In the genomic region with DNA sequence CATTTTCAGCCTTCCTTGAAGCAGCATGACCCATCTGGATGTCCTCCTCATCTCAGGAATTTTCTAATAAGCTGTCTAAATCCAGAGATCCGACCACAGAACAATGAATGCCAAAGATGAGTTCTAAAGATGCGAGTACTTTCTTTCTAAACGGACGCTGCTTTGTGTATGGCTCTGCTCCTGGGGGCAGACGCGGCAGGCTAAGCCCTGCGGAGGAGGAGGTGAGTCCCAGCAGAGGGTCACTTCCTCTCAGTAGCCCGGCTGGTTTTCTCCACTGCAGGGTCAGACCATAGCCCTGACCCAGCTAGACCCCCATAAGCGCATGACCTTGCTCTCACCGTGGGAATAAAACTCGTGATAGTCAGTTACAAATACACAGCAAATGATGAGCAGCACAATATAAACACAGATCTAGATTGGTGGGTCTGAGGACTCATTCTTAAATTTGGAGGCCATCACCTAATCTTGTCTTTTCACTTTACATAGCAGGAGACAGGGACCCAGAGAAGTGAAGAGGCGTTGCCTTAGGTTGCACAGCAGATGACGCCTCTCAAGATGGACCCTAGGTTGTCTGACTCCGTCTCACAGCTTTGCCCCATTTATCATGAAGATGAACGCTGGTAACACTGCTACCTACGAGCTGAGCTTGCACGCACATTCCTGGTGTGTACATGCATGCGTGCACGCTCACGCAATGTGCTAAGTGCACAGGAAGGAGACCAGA, we compare ENCODE assay signal across 11 cellular contexts. TPM values are rescaled to one million over a fixed set of nuclear protein-coding genes. Genes with fewer than 3 reads are reported as not detected.
A peak's percentile ranks its signal among the peaks of the same experiment; 100 is the strongest.
DNase-seq lines count a peak whose midpoint lies in the region; ATAC-seq, FAIRE-seq and TF ChIP-seq lines count a peak whose summit lies in the region.
"Had no signal": no experiment of that assay in that cellular context is flagged by ENCODE, and none has a peak within 500 bp of the region (broad histone marks: within the 10 kb centered on the region; RNA-seq: fewer than 3 reads in every experiment).

No MANE protein-coding gene starts in this region.

- TF ChIP-seq POLR2A in H1 (IDR thresholded peaks at IDR 0.05; ENCODE audit: control extremely low read depth in 1 of 2, low read depth in 2 of 2, low read length in 2 of 2) = no peak

- no peaks in the 10 kb centered on the region for H3K23me2 ChIP-seq in H1 (ENCODE audit: low read depth, low read length)

- no peak overlapping the region for H4K12ac ChIP-seq in trophoblast cell (ENCODE audit: low read depth, low read length)

- H3K9ac ChIP-seq in H1 (replicated peaks in 1 of 4; ENCODE audit: extremely low read depth in 1 of 4, low read depth in 3 of 4, low read length in 3 of 4) (peak overlapping the region in 2 of 4 experiments; percentile 20 to 33; a peak in 1 of 7 replicates), trophoblast cell (ENCODE audit: low read length) (peak overlapping the region; percentile 57)

- no peaks in the 10 kb centered on the region for H3K9me2 ChIP-seq in PC-9 (ENCODE audit: insufficient read depth)

- H3K79me2 ChIP-seq in PC-9 (ENCODE audit: low read depth) (peaks cover 24% of the 10 kb centered on the region), H1 (ENCODE audit: control insufficient read depth in 1 of 2, insufficient read depth in 2 of 2, low read length in 2 of 2) (no peaks in the 10 kb centered on the region), trophoblast cell (ENCODE audit: control insufficient read depth, insufficient read depth, low read length, poor library complexity) (peaks cover 14% of the 10 kb centered on the region)

- H2BK12ac ChIP-seq in H1 (ENCODE audit: low read depth, low read length) (peak overlapping the region; percentile 60; the same call in 1 of the 2 replicates), trophoblast cell (ENCODE audit: low read length) (no peak overlapping the region)

- peaks cover 36% of the 10 kb centered on the region for H3F3A ChIP-seq in PC-9 (ENCODE audit: insufficient read depth, low read depth)

- intact Hi-C loops in PC-9 (cut with micrococcal nuclease; ENCODE audit: unreplicated experiment) = no loop called here

- H2BK15ac ChIP-seq in H1 (ENCODE audit: low read length) = no peak overlapping the region

- H2AFZ ChIP-seq in PC-9 (no peak overlapping the region), H1 (ENCODE audit: low read length) (no peak overlapping the region), trophoblast cell (ENCODE audit: insufficient read depth, low read length, poor library complexity) (no peak overlapping the region)

- POLR2A ChIA-PET in PC-9 (lab: Charles Lee; ENCODE audit: unreplicated experiment) = no interaction called here
- POLR2A ChIA-PET in H1 (lab: Charles Lee; ENCODE audit: partially characterized antibody) = interaction anchor here (2.9 kb wide), 1 partner anchor 17 kb away, joined by 10 read pairs; a partner anchor contains a TSS

- H3K23ac ChIP-seq in H1 (ENCODE audit: insufficient read length) (no peak overlapping the region), trophoblast cell (ENCODE audit: low read length) (no peak overlapping the region)

- no peak for ATAC-seq in GM21825 (IDR thresholded peaks at IDR 0.05; ENCODE audit: unreplicated experiment)

- no peak overlapping the region for H3K4me2 ChIP-seq in PC-9
- no peak overlapping the region for H3K4me2 ChIP-seq in H1 (ENCODE audit: insufficient read depth in 1 of 2, low read depth in 2 of 2, low read length in 2 of 2)
- H3K4me2 ChIP-seq in trophoblast cell (ENCODE audit: low read length) = no peak overlapping the region

- no peak for TF ChIP-seq CTCF in PC-9 (conservative IDR thresholded peaks at IDR 0.05)
- TF ChIP-seq CTCF in H1 (IDR thresholded peaks at IDR 0.05; ENCODE audit: control extremely low read depth in 1 of 3, insufficient read depth in 1 of 3, low read depth in 1 of 3, low read length in 3 of 3) = no peak

- DNase-seq in COLO829 (ENCODE audit: low spot score) (peak; percentile 76), PC-9 (no peak), H1 (ENCODE audit: low read depth in 1 of 2, low spot score in 2 of 2) (no peak), trophoblast cell (peak in 1 of 2 donors; percentile 16), SIG-M5 (lab: John Stamatoyannopoulos, UW) (no peak)
- DNase-seq in effector memory CD4-positive, alpha-beta T cell = no peak
- no peak for DNase-seq in activated CD4-positive, alpha-beta T cell treated with anti-CD3 and anti-CD28 coated beads, Interleukin-2, amount 50 U/mL, for 1 hour
- DNase-seq: activated CD4-positive, alpha-beta T cell treated with anti-CD3 and anti-CD28 coated beads for 1 hour; GDM1; NCI-H2171 treated with DMSO at 0.1 percent for 48 hours had no signal

- no peak overlapping the region for H3K56ac ChIP-seq in H1 (replicated peaks; ENCODE audit: insufficient read length, low read depth, low read length)

- BruUV-seq in PC-9 (replicated peaks; lab: Mats Ljungman, UMichigan) = no TSS peak

- H3K27me3 ChIP-seq in PC-9 (ENCODE audit: insufficient read depth, low read depth) (no peaks in the 10 kb centered on the region), H1 (replicated peaks in 1 of 4; ENCODE audit: control insufficient read depth in 3 of 4, extremely low read depth in 1 of 4, insufficient read depth in 3 of 4, low read length in 3 of 4) (no peaks in the 10 kb centered on the region), trophoblast cell (ENCODE audit: insufficient read depth, low read length) (no peaks in the 10 kb centered on the region)
- H3K27me3 ChIP-seq in effector memory CD4-positive, alpha-beta T cell (replicated peaks; ENCODE audit: control insufficient read depth, insufficient read depth, low read length, poor library complexity, severe bottlenecking) = no peaks in the 10 kb centered on the region

- TF ChIP-seq EP300 in H1 (IDR thresholded peaks at IDR 0.05; ENCODE audit: borderline replicate concordance in 1 of 2, low read depth in 2 of 2, low read length in 2 of 2) = no peak

- CTCF ChIA-PET in PC-9 (lab: Charles Lee) (no interaction called here), H1 (lab: Charles Lee; ENCODE audit: partially characterized antibody) (interaction anchor here (0.8 to 0.9 kb wide), 2 partner anchors 15 to 174 kb away, joined by 3 read pairs; no protein-coding TSS in a partner anchor)

- H3K14ac ChIP-seq in H1 (ENCODE audit: insufficient read length) (no peak overlapping the region), trophoblast cell (ENCODE audit: low read length) (peak overlapping the region; percentile 41)

- peak overlapping the region; percentile 52 for H4K91ac ChIP-seq in H1 (replicated peaks; ENCODE audit: insufficient read length, low read length)
- peak overlapping the region; percentile 41 for H4K91ac ChIP-seq in trophoblast cell (ENCODE audit: low read depth, low read length)

- H4K5ac ChIP-seq in H1 (ENCODE audit: insufficient read length, low read depth, low read length) = no peak overlapping the region

- peaks cover 34% of the 10 kb centered on the region for H3K4me1 ChIP-seq in PC-9 (replicated peaks; ENCODE audit: insufficient read depth)
- H3K4me1 ChIP-seq in H1 (replicated peaks in 1 of 4; ENCODE audit: control insufficient read depth in 3 of 4, insufficient read depth in 4 of 4, low read length in 3 of 4) = peaks cover 2 to 14% (median 6%) of the 10 kb centered on the region in 4 experiments; a peak in 5 of 7 replicates
- peaks cover 23 to 45% of the 10 kb centered on the region in 2 experiments for H3K4me1 ChIP-seq in trophoblast cell (ENCODE audit: control insufficient read depth in 1 of 2, insufficient read depth in 2 of 2, low read length in 2 of 2)
- H3K4me1 ChIP-seq in effector memory CD4-positive, alpha-beta T cell (ENCODE audit: control insufficient read depth, insufficient read depth, low read length, poor library complexity, severe bottlenecking) = peaks cover 19% of the 10 kb centered on the region

- peak overlapping the region; percentile 8; the same call in 1 of the 2 replicates for H2BK20ac ChIP-seq in H1 (ENCODE audit: low read length)

- FAIRE-seq in H1 (lab: Jason Lieb, UNC) = no peak

- H3K4ac ChIP-seq in H1 (replicated peaks; ENCODE audit: insufficient read length, low read depth, low read length) = no peak overlapping the region
- no peak overlapping the region for H3K4ac ChIP-seq in trophoblast cell (ENCODE audit: low read depth, low read length)

- no peak overlapping the region for H3K4me3 ChIP-seq in PC-9
- H3K4me3 ChIP-seq in H1 (ENCODE audit: extremely low read depth in 1 of 4, insufficient read depth in 2 of 4, low read depth in 3 of 4, low read length in 4 of 4) = no peak overlapping the region
- H3K4me3 ChIP-seq in trophoblast cell (ENCODE audit: low read depth, low read length) = peak overlapping the region; percentile 43
- H3K4me3 ChIP-seq in effector memory CD4-positive, alpha-beta T cell (ENCODE audit: insufficient read depth, low read depth, low read length, poor library complexity, severe bottlenecking) = no peak overlapping the region

- no peak overlapping the region for H4K8ac ChIP-seq in H1 (ENCODE audit: extremely low read depth, insufficient read depth, low read length)
- H4K8ac ChIP-seq in trophoblast cell (ENCODE audit: low read depth, low read length) = peak overlapping the region; percentile 25

- H2AK5ac ChIP-seq in H1 (ENCODE audit: low read depth, low read length) (no peak overlapping the region; the same call in 1 of the 2 replicates), trophoblast cell (ENCODE audit: low read length) (no peak overlapping the region)

- 91% methylated on average over 20 of the region's 20 CpGs; no CpG with 5 or more reads in 1 of the 2 experiments for WGBS in H1 (ENCODE audit: extremely low coverage in 1 of 2, insufficient coverage in 1 of 2, insufficient read length in 1 of 2, insufficient replicate concordance in 2 of 2, low coverage in 1 of 2, low lambda C conversion rate in 2 of 2, missing lambda C conversion rate in 1 of 2), 2 experiments
- no CpG with 5 or more reads among the region's 20 CpGs for WGBS in trophoblast cell (ENCODE audit: extremely low coverage, insufficient coverage, insufficient read length)

- H3K9me3 ChIP-seq in PC-9 (ENCODE audit: insufficient read depth, low read depth) = no peaks in the 10 kb centered on the region
- peaks cover 0 to 3% of the 10 kb centered on the region in 2 experiments; a peak in 1 of 4 replicates for H3K9me3 ChIP-seq in H1 (ENCODE audit: insufficient read depth in 2 of 2, low read depth in 1 of 2, low read length in 1 of 2)
- H3K9me3 ChIP-seq in trophoblast cell (ENCODE audit: insufficient read depth, low read depth, low read length) = peaks cover 2% of the 10 kb centered on the region
- H3K9me3 ChIP-seq in effector memory CD4-positive, alpha-beta T cell (ENCODE audit: control insufficient read depth, low read length) = no peaks in the 10 kb centered on the region

- H2BK120ac ChIP-seq in H1 (replicated peaks; ENCODE audit: low read depth, low read length) = no peak overlapping the region
- H2BK120ac ChIP-seq in trophoblast cell (ENCODE audit: insufficient read depth, low read length, poor library complexity) = no peak overlapping the region

- H2BK5ac ChIP-seq in H1 (ENCODE audit: low read depth, low read length) (peak overlapping the region; percentile 20; the same call in 1 of the 2 replicates), trophoblast cell (ENCODE audit: low read depth, low read length, poor library complexity) (peak overlapping the region; percentile 10)

- TF ChIP-seq RAD21 in H1 (IDR thresholded peaks at IDR 0.05 in 1 of 2, conservative IDR thresholded peaks at IDR 0.05 in 1 of 2; ENCODE audit: low read depth in 2 of 2, low read length in 2 of 2) = no peak

- H3K27ac ChIP-seq in PC-9 = peak overlapping the region; percentile 16; the same call in 1 of the 2 replicates
- no peak overlapping the region for H3K27ac ChIP-seq in H1 (ENCODE audit: low read depth, low read length)
- H3K27ac ChIP-seq in trophoblast cell (ENCODE audit: low read depth, low read length) = peak overlapping the region; percentile 74
- H3K27ac ChIP-seq in effector memory CD4-positive, alpha-beta T cell (ENCODE audit: insufficient read depth, low read length, poor library complexity, severe bottlenecking) = no peak overlapping the region

- H3K18ac ChIP-seq in H1 (ENCODE audit: extremely low read depth, low read length) (no peak overlapping the region), trophoblast cell (ENCODE audit: low read length) (no peak overlapping the region)

- no peaks in the 10 kb centered on the region for H4K20me1 ChIP-seq in PC-9 (ENCODE audit: insufficient read depth)
- no peaks in the 10 kb centered on the region for H4K20me1 ChIP-seq in H1 (replicated peaks in 1 of 2; ENCODE audit: control insufficient read depth in 1 of 2, insufficient read depth in 2 of 2, low read length in 2 of 2)

- H3K79me1 ChIP-seq in H1 (ENCODE audit: low read depth, low read length) = peaks cover 2% of the 10 kb centered on the region; the same call in 1 of the 2 replicates
- H3K79me1 ChIP-seq in trophoblast cell (ENCODE audit: low read length) = peaks cover 30% of the 10 kb centered on the region

- H3K36me3 ChIP-seq in PC-9 (ENCODE audit: low read depth) (peaks cover 6% of the 10 kb centered on the region), H1 (ENCODE audit: control insufficient read depth in 2 of 4, insufficient read depth in 4 of 4, low read length in 3 of 4) (0 out of 8 replicates have a peak, but pooled peaks cover 0 to 6% (median 0%) of the 10 kb centered on the region in 4 experiments), trophoblast cell (ENCODE audit: control insufficient read depth in 1 of 2, insufficient read depth in 2 of 2, low read length in 2 of 2) (peaks cover 27 to 34% of the 10 kb centered on the region in 2 experiments)
- H3K36me3 ChIP-seq in effector memory CD4-positive, alpha-beta T cell (ENCODE audit: control insufficient read depth, insufficient read depth, low read length) = no peaks in the 10 kb centered on the region

RNA-seq across cellular contexts. Expression of a gene that starts 16.6 kb away (rescaled TPM):
- total RNA-seq in PC-9 (2021) = 54.5 and 62.1 TPM in 2 replicates
- 17.0 and 17.9 TPM in 2 replicates for total RNA-seq in H1 (2021; fragmentation: NEBNext Ultra II Directional; extraction: Animal tissue kit (Norgen Biotek cat#: 25700))
- 5.3 and 8.0 TPM in 2 replicates for polyA plus RNA-seq in H1 (2011; rRNA removed)
- polyA plus RNA-seq in H1 (2011; cell fraction: cytosol; rRNA removed) = 6.3 TPM
- polyA plus RNA-seq in H1 (2011; cell fraction: nucleus; rRNA removed) = 10.6 TPM
- polyA plus RNA-seq in H1 (2012, experiment 1 of 2) = 5.9 to 8.2 TPM (median 7.4 TPM) in 4 replicates
- polyA plus RNA-seq in H1 (2012, experiment 2 of 2) = 2.1 TPM
- 7.6 TPM for polyA plus RNA-seq in H1 (2013, experiment 1 of 2)
- polyA plus RNA-seq in H1 (2013, experiment 2 of 2) = 7.2 TPM
- 13.0 and 14.6 TPM in 2 replicates for polyA minus RNA-seq in H1 (2011; rRNA and poly(A)+ RNA removed)
- polyA minus RNA-seq in H1 (2011; cell fraction: cytosol; rRNA and poly(A)+ RNA removed) = 9.3 TPM
- 11.7 TPM for polyA minus RNA-seq in H1 (2011; cell fraction: nucleus; rRNA and poly(A)+ RNA removed)
- 28.2 and 30.2 TPM in 2 replicates for polyA plus RNA-seq in trophoblast cell (2013)

RNA-seq across cellular contexts. Expression of a gene that starts 39.1 kb away (rescaled TPM):
- not detected in 2 replicates for total RNA-seq in PC-9 (2021)
- total RNA-seq in H1 (2021; fragmentation: NEBNext Ultra II Directional; extraction: Animal tissue kit (Norgen Biotek cat#: 25700)) = not detected in 2 replicates
- not detected in 2 replicates for polyA plus RNA-seq in H1 (2011; rRNA removed)
- not detected for polyA plus RNA-seq in H1 (2011; cell fraction: cytosol; rRNA removed)
- polyA plus RNA-seq in H1 (2011; cell fraction: nucleus; rRNA removed) = not detected
- polyA plus RNA-seq in H1 (2012, experiment 1 of 2) = not detected in 4 replicates
- not detected for polyA plus RNA-seq in H1 (2012, experiment 2 of 2)
- not detected for polyA plus RNA-seq in H1 (2013, experiment 1 of 2)
- polyA plus RNA-seq in H1 (2013, experiment 2 of 2) = 0.04 TPM
- not detected in 2 replicates for polyA minus RNA-seq in H1 (2011; rRNA and poly(A)+ RNA removed)
- polyA minus RNA-seq in H1 (2011; cell fraction: cytosol; rRNA and poly(A)+ RNA removed) = not detected
- not detected for polyA minus RNA-seq in H1 (2011; cell fraction: nucleus; rRNA and poly(A)+ RNA removed)
- polyA plus RNA-seq in trophoblast cell (2013) = 0.45 and 0.68 TPM in 2 replicates

Comparison
In these comparisons a context has a peak if more than half of its experiments do, and no peak if none do; other contexts are left out.
1. H3K27ac ChIP-seq: peak in PC-9 (single experiment) and trophoblast cell (single experiment); none in H1 (single experiment) and effector memory CD4-positive, alpha-beta T cell (single experiment).